Comparison of ENCODE assay signal across 8 cellular contexts in the genomic region with DNA sequence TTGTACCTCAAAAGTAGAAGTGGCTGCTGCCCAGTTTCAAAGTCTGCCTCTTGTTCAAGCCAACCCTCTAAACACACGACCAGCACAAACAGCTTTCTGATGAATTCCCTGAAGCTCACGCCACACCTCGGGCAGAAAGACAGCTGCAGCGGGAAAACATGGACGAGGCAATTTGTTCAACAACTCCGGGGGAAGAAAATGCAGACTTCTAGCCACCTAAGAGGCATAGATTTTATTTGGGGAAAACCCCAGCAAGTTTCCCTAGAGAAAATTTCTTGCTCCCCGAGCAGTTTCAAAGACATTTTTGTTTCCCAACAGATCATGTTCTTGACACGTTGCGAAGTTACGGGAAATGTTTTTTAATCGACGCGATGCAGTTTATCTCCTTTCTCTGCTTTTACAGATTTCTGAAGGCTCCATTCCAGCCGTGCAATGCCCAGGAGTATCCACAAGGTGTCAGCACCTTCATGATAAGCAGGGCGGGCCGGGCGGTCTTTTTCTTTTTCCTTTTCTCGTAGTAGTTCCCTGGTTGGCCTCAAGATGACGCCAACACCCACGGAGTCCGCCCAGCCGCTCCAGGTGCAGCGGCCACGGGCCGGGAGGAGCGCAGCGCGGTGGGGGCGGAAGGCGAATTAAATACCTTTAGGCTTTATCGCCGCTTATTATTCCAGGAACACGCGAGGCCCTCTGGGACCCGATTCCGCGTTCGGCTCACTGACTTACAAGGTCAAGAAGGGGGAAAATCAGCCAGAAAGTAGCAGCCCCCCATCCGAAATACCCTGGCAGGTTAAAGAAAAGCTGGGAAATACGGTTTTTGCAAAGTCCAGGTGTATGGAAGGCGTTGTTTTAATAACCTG. TPM values are rescaled to one million over a fixed set of nuclear protein-coding genes. Genes with fewer than 3 reads are reported as not detected.
DNase-seq lines count a peak whose midpoint lies in the region; ATAC-seq and TF ChIP-seq lines count a peak whose summit lies in the region.

No MANE protein-coding gene starts in this region.

- H3K27ac ChIP-seq in IMR-90 (ENCODE audit: insufficient read depth, low read length): 0 out of 2 replicates have a peak overlapping the region, but pooled peaks have one; percentile 18
- no peak overlapping the region for H3K27ac ChIP-seq in OCI-LY7 (ENCODE audit: low read depth, low read length, poor library complexity, severe bottlenecking)

- 0 out of 3 replicates have a peak overlapping the region, but pooled peaks have one; percentile 2 for H2BK15ac ChIP-seq in IMR-90 (ENCODE audit: low read depth, low read length)

- ATAC-seq in GM19035 (IDR thresholded peaks at IDR 0.05; ENCODE audit: unreplicated experiment): peak; percentile 89
- peak; percentile 70 for ATAC-seq in IMR-90 (ENCODE audit: low read depth)
- peak; percentile 97 for ATAC-seq in esophagus mucosa
- ATAC-seq in naive B cell (ENCODE audit: low read depth in 2 of 2): peak; percentile 86 to 87

- H3K9me1 ChIP-seq in IMR-90 (ENCODE audit: insufficient read depth, low read length): no peaks in the 10 kb centered on the region

- H4K5ac ChIP-seq in IMR-90 (ENCODE audit: low read depth, low read length): no peak overlapping the region

- peak overlapping the region; percentile 32 for H3K4me3 ChIP-seq in IMR-90 (ENCODE audit: insufficient read depth, low read depth, low read length)
- H3K4me3 ChIP-seq in OCI-LY7 (ENCODE audit: low read depth, low read length, poor library complexity, severe bottlenecking): peak overlapping the region; percentile 39

- H3K4me2 ChIP-seq in IMR-90 (ENCODE audit: low read depth, low read length): peak overlapping the region; percentile 80
- H3K4me2 ChIP-seq in OCI-LY7 (ENCODE audit: low read length): peak overlapping the region; percentile 61

- H4K8ac ChIP-seq in IMR-90 (ENCODE audit: low read depth in 2 of 2, low read length in 2 of 2): peak overlapping the region in 1 of 2 experiments; percentile 38; a peak in 1 of 4 replicates

- 0% methylated on average over 14 of the region's 41 CpGs; no CpG with 5 or more reads in 1 of the 2 experiments for WGBS in IMR-90 (ENCODE audit: extremely low coverage in 2 of 2, insufficient read length in 1 of 2), 2 experiments

- no peak overlapping the region for H3K18ac ChIP-seq in IMR-90 (ENCODE audit: low read depth, low read length)

- BruUV-seq in IMR-90 (replicated peaks; lab: Mats Ljungman, UMichigan) (no TSS peak), OCI-LY7 (replicated peaks; lab: Mats Ljungman, UMichigan) (no TSS peak)

- peak overlapping the region in 3 of 6 donors; percentile 42 to 59 (median 52) for H3K27ac Mint-ChIP-seq in naive B cell

- peaks cover 15 to 30% (median 30%) of the 10 kb centered on the region in 3 donors for H3K4me1 Mint-ChIP-seq in naive B cell

- no peaks in the 10 kb centered on the region for H3K36me3 Mint-ChIP-seq in naive B cell

- no peaks in the 10 kb centered on the region for H3K9me3 ChIP-seq in IMR-90 (ENCODE audit: control insufficient read depth, insufficient read depth, low read length)
- H3K9me3 ChIP-seq in OCI-LY7 (ENCODE audit: low read length): no peaks in the 10 kb centered on the region

- peaks cover 0 to 5% of the 10 kb centered on the region in 2 experiments; a peak in 1 of 4 replicates for H3K79me1 ChIP-seq in IMR-90 (ENCODE audit: low read depth in 1 of 2, low read length in 2 of 2)

- H3K4me1 ChIP-seq in IMR-90 (ENCODE audit: control insufficient read depth, insufficient read depth, low read length) (peaks cover 2% of the 10 kb centered on the region; the same call in 1 of the 2 replicates), OCI-LY7 (ENCODE audit: insufficient read depth, low read length, poor library complexity, severe bottlenecking) (peaks cover 12% of the 10 kb centered on the region)

- no peaks in the 10 kb centered on the region for H4K20me1 ChIP-seq in IMR-90 (ENCODE audit: insufficient read depth, low read length)
- H4K20me1 ChIP-seq in OCI-LY7 (ENCODE audit: insufficient read depth, low read length): no peaks in the 10 kb centered on the region

- no peak overlapping the region for H2BK5ac ChIP-seq in IMR-90 (ENCODE audit: low read depth, low read length, poor library complexity, severe bottlenecking)

- dilution Hi-C loops in IMR-90 (cut with HindIII; ENCODE audit: low sequenced_read_pairs, unreplicated experiment): no loop called here

- H4K91ac ChIP-seq in IMR-90 (ENCODE audit: insufficient read depth, low read depth, low read length): no peak overlapping the region

- POLR2A ChIA-PET in IMR-90 (lab: Charles Lee; ENCODE audit: unreplicated experiment): no interaction called here
- POLR2A ChIA-PET in OCI-LY7 (lab: Charles Lee): no interaction called here

- no peak overlapping the region for H2AK9ac ChIP-seq in IMR-90 (replicated peaks; ENCODE audit: low read depth, low read length, poor library complexity)

- peak; percentile 67 for TF ChIP-seq POLR2A in IMR-90 (IDR thresholded peaks at IDR 0.05; ENCODE audit: low read depth, low read length)

- H3K27me3 Mint-ChIP-seq in naive B cell: peaks cover 53 to 60% (median 55%) of the 10 kb centered on the region in 3 donors

- no peaks in the 10 kb centered on the region for H3K27me3 ChIP-seq in IMR-90 (ENCODE audit: control insufficient read depth, insufficient read depth, low read length)

- TF ChIP-seq RAD21 in IMR-90 (IDR thresholded peaks at IDR 0.05; ENCODE audit: low read length): peak; percentile 100

- CTCF ChIA-PET in IMR-90 (lab: Yijun Ruan, JAX) (interaction anchor here (0.6 to 2.0 kb wide), 10 partner anchors 12 to 715 kb away, joined by 3 to 18 read pairs (median 3); no protein-coding TSS in a partner anchor), OCI-LY7 (lab: Charles Lee; ENCODE audit: unreplicated experiment) (interaction anchor here (0.6 kb wide), 1 partner anchor 310 kb away, joined by 3 read pairs; no protein-coding TSS in a partner anchor)

- peak overlapping the region; percentile 29; the same call in 1 of the 2 replicates for H3K4ac ChIP-seq in IMR-90 (ENCODE audit: low read depth, low read length)

- H3K9me2 ChIP-seq in OCI-LY7 (ENCODE audit: insufficient read depth, low read length): no peaks in the 10 kb centered on the region

- intact Hi-C loops in IMR-90 (cut with micrococcal nuclease): loop anchor here (1.0 to 10.0 kb wide), 7 partner anchors 499 to 1071 kb away; partner anchors contain the start of gene FBXO31
- intact Hi-C loops in OCI-LY7 (cut with micrococcal nuclease; ENCODE audit: unreplicated experiment): loop anchor here (1.0 to 5.0 kb wide), 6 partner anchors 199 to 734 kb away; no protein-coding TSS in a partner anchor

- peak overlapping the region; percentile 38; the same call in 1 of the 2 replicates for H2BK120ac ChIP-seq in IMR-90 (ENCODE audit: low read depth, low read length)

- H2BK20ac ChIP-seq in IMR-90 (ENCODE audit: low read depth, low read length): no peak overlapping the region

- H2AFZ ChIP-seq in IMR-90 (replicated peaks; ENCODE audit: low read length, poor library complexity) (peak overlapping the region; percentile 66), OCI-LY7 (ENCODE audit: low read length) (peak overlapping the region; percentile 91; the same call in 1 of the 2 replicates)

- peak overlapping the region; percentile 40 for H3K14ac ChIP-seq in IMR-90 (replicated peaks; ENCODE audit: low read depth, low read length)

- peak; percentile 81 for DNase-seq in AG08396 (ENCODE audit: low spot score)
- DNase-seq in IMR-90: peak; percentile 89
- DNase-seq in OCI-LY7 (ENCODE audit: low spot score): peak; percentile 90
- DNase-seq in activated T-cell treated with anti-CD3 and anti-CD28 coated beads for 1 hour (ENCODE audit: low read depth): peak; percentile 81
- DNase-seq in naive B cell: peak; percentile 81
- DNase-seq in stimulated activated CD8-positive, alpha-beta memory T cell treated with anti-CD3 and anti-CD28 coated beads, Interleukin-7, amount 100 ng/mL, for 48 hours (ENCODE audit: extremely low read depth in 1 of 2, low read depth in 1 of 2): peak; percentile 61 to 78

- H3K79me2 ChIP-seq in OCI-LY7 (ENCODE audit: insufficient read depth, low read depth, low read length): no peaks in the 10 kb centered on the region

- no peak overlapping the region; the same call in 1 of the 2 replicates for H3K23ac ChIP-seq in IMR-90 (ENCODE audit: low read depth, low read length)

- peak; percentile 100 for TF ChIP-seq CTCF in IMR-90 (conservative IDR thresholded peaks at IDR 0.05; ENCODE audit: low read depth, low read length)
- TF ChIP-seq CTCF in OCI-LY7 (conservative IDR thresholded peaks at IDR 0.05; ENCODE audit: low read length): peak; percentile 100

- H3K9ac ChIP-seq in IMR-90 (ENCODE audit: low read depth, low read length): peak overlapping the region; percentile 61

- in situ Hi-C loops in IMR-90 (cut with MboI; ENCODE audit: low sequenced_read_pairs): loop anchor here (5.0 kb wide), 1 partner anchor 714 kb away; no protein-coding TSS in a partner anchor

- H3K36me3 ChIP-seq in IMR-90 (ENCODE audit: control insufficient read depth, insufficient read depth, low read length): no peaks in the 10 kb centered on the region
- H3K36me3 ChIP-seq in OCI-LY7 (ENCODE audit: insufficient read depth, low read length): no peaks in the 10 kb centered on the region

- H3K9me3 Mint-ChIP-seq in naive B cell: no peaks in the 10 kb centered on the region

- H2AK5ac ChIP-seq in IMR-90 (ENCODE audit: low read depth, low read length): no peak overlapping the region

- H3K56ac ChIP-seq in IMR-90 (ENCODE audit: extremely low read depth, insufficient read depth, low read length): no peak overlapping the region

- peak overlapping the region; percentile 47 to 85 (median 72) for H3K4me3 Mint-ChIP-seq in naive B cell

RNA-seq across cellular contexts. Expression of gene FOXC2, which starts 2.9 kb away (rescaled TPM):
- total RNA-seq in IMR-90 (2012; rRNA removed): 0.90 and 1.1 TPM in 2 replicates
- polyA plus RNA-seq in IMR-90 (2012; rRNA removed): 6.4 and 9.2 TPM in 2 replicates
- 5.5 and 8.7 TPM in 2 replicates for polyA plus RNA-seq in IMR-90 (2012; cell fraction: cytosol; rRNA removed)
- polyA plus RNA-seq in IMR-90 (2012; cell fraction: nucleus; rRNA removed; ENCODE audit: low replicate concordance): 4.3 and 7.4 TPM in 2 replicates
- not detected in 2 replicates for total RNA-seq in OCI-LY7 (2014; rRNA removed; shearing (Covaris generic))
- 0.15 TPM in 1 of 2 replicates, not detected in the other for total RNA-seq in OCI-LY7 (2022)
- 0.28 TPM for total RNA-seq in esophagus mucosa
- polyA plus RNA-seq in naive B cell (ENCODE audit: low read depth in 6 of 6): not detected

RNA-seq across cellular contexts. Expression of gene MTHFSD, which starts 8.7 kb away (rescaled TPM):
- total RNA-seq in IMR-90 (2012; rRNA removed) (7.8 and 8.2 TPM in 2 replicates), OCI-LY7 (2022) (26.0 and 33.5 TPM in 2 replicates), esophagus mucosa (11.2 TPM)
- polyA plus RNA-seq in IMR-90 (2012; rRNA removed) (13.7 and 16.8 TPM in 2 replicates), naive B cell (ENCODE audit: low read depth in 6 of 6) (10 to 100 TPM in 5 of 6 donors, 1 to 10 TPM in 1; 5.6 to 18.6 (median 16.6) TPM)
- 5.6 and 7.9 TPM in 2 replicates for polyA plus RNA-seq in IMR-90 (2012; cell fraction: cytosol; rRNA removed)
- polyA plus RNA-seq in IMR-90 (2012; cell fraction: nucleus; rRNA removed; ENCODE audit: low replicate concordance): 71.8 and 97.1 TPM in 2 replicates
- 12.2 and 15.0 TPM in 2 replicates for total RNA-seq in OCI-LY7 (2014; rRNA removed; shearing (Covaris generic))

RNA-seq across cellular contexts. Expression of gene FOXL1, which starts 14.6 kb away (rescaled TPM):
- 15.2 and 23.9 TPM in 2 replicates for total RNA-seq in IMR-90 (2012; rRNA removed)
- 25.8 and 29.9 TPM in 2 replicates for polyA plus RNA-seq in IMR-90 (2012; rRNA removed)
- 59.6 and 70.0 TPM in 2 replicates for polyA plus RNA-seq in IMR-90 (2012; cell fraction: cytosol; rRNA removed)
- 22.9 and 59.6 TPM in 2 replicates for polyA plus RNA-seq in IMR-90 (2012; cell fraction: nucleus; rRNA removed; ENCODE audit: low replicate concordance)
- 1.7 and 1.9 TPM in 2 replicates for total RNA-seq in OCI-LY7 (2014; rRNA removed; shearing (Covaris generic))
- total RNA-seq in OCI-LY7 (2022): 1.8 and 2.4 TPM in 2 replicates
- total RNA-seq in esophagus mucosa: 0.08 TPM
- polyA plus RNA-seq in naive B cell (ENCODE audit: low read depth in 6 of 6): not detected

RNA-seq across cellular contexts. Expression of gene FOXF1, which starts 53.4 kb away (rescaled TPM):
- 2.7 and 4.2 TPM in 2 replicates for total RNA-seq in IMR-90 (2012; rRNA removed)
- polyA plus RNA-seq in IMR-90 (2012; rRNA removed): 33.0 and 34.5 TPM in 2 replicates
- polyA plus RNA-seq in IMR-90 (2012; cell fraction: cytosol; rRNA removed): 33.7 and 84.8 TPM in 2 replicates
- polyA plus RNA-seq in IMR-90 (2012; cell fraction: nucleus; rRNA removed; ENCODE audit: low replicate concordance): 98.2 and 101 TPM in 2 replicates
- total RNA-seq in OCI-LY7 (2014; rRNA removed; shearing (Covaris generic)): not detected in 2 replicates
- not detected in 2 replicates for total RNA-seq in OCI-LY7 (2022)
- total RNA-seq in esophagus mucosa: 0.68 TPM
- not detected for polyA plus RNA-seq in naive B cell (ENCODE audit: low read depth in 6 of 6)
